In genomic region chr2:17430326-17430725, GRCh38 we compare ENCODE assay signal across 28 cellular contexts.
"Had no signal": no experiment of that assay in that cellular context is flagged by ENCODE, and none has a peak within 500 bp of the region (broad histone marks: within the 10 kb centered on the region; RNA-seq: fewer than 3 reads in every experiment).

No MANE protein-coding gene starts in this region.

- H3K36me3 ChIP-seq: neural progenitor cell, ovary, right lobe of liver, sigmoid colon, spleen, suprapubic skin, tibial artery, transverse colon, upper lobe of right lung, uterus had no signal

- H3K27ac ChIP-seq: neural progenitor cell, ovary, parathyroid adenoma, psoas muscle, right lobe of liver, sigmoid colon, skin epidermis, spleen, suprapubic skin, testis, tibial artery, transverse colon, upper lobe of right lung, uterus had no signal

- H3K4me1 ChIP-seq: neural progenitor cell, parathyroid adenoma, psoas muscle, right lobe of liver, sigmoid colon, spleen, suprapubic skin, testis, transverse colon, upper lobe of right lung, uterus had no signal

- H3K4me2 ChIP-seq: neural progenitor cell, smooth muscle cell had no signal

- H3K27me3 ChIP-seq: neural progenitor cell, ovary, right lobe of liver, sigmoid colon, spleen, suprapubic skin, testis, tibial artery, transverse colon, upper lobe of right lung, uterus had no signal

- H3K79me2 ChIP-seq: parathyroid adenoma had no signal

- H2AFZ ChIP-seq: neural progenitor cell, parathyroid adenoma had no signal

- H3K9ac ChIP-seq: neural progenitor cell, parathyroid adenoma had no signal

- ATAC-seq: natural killer cell; psoas muscle; right cardiac atrium; right lobe of liver; stimulated activated memory B cell treated with anti-CD40 and anti-IgM and Interleukin-4, amounts not matched to agents 10 μg/mL and 1 μg/mL and 100 μg/mL, for 72 hours; stimulated activated naive CD8-positive, alpha-beta T cell treated with anti-CD3 and anti-CD28 coated beads, Interleukin-15, amount 100 ng/mL, for 72 hours; stimulated activated naive CD8-positive, alpha-beta T cell treated with anti-CD3 and anti-CD28 coated beads, Interleukin-15, Interleukin-2, amounts not matched to agents 100 U/mL and 50 U/mL, for 24 hours; upper lobe of right lung had no signal

- DNase-seq: natural killer cell; occipital lobe; ovary; psoas muscle; right cardiac atrium; right lobe of liver; sigmoid colon; spleen; stimulated activated CD4-positive, alpha-beta T cell treated with anti-CD3 and anti-CD28 coated beads, Interleukin-12 subunit alpha, Interleukin-12 subunit beta, amount 100 ng/mL, for 4 hours; stimulated activated CD4-positive, alpha-beta T cell treated with anti-CD3 and anti-CD28 coated beads, Interleukin-1b, Interleukin-23, amount 100 ng/mL, for 48 hours; stimulated activated CD4-positive, alpha-beta T cell treated with anti-CD3 and anti-CD28 coated beads, Interleukin-4, amount 100 ng/mL, for 1 hour; stimulated activated CD4-positive, alpha-beta T cell treated with anti-CD3 and anti-CD28 coated beads, Interleukin-4, amount 100 ng/mL, for 4 hours; stimulated activated CD8-positive, alpha-beta memory T cell treated with anti-CD3 and anti-CD28 coated beads, Interleukin-4, amount 100 ng/mL, for 48 hours; stimulated activated naive CD4-positive, alpha-beta T cell; stimulated activated naive CD8-positive, alpha-beta T cell treated with anti-CD3 and anti-CD28 coated beads, Interleukin-15, amount 100 ng/mL, for 72 hours; stimulated activated naive CD8-positive, alpha-beta T cell treated with anti-CD3 and anti-CD28 coated beads, Interleukin-15, Interleukin-2, amounts not matched to agents 100 U/mL and 50 U/mL, for 24 hours; substantia nigra; testis; tibial artery; transverse colon; upper lobe of right lung; uterus had no signal

- H3K9me3 ChIP-seq: ovary, psoas muscle, right lobe of liver, sigmoid colon, spleen, suprapubic skin, testis, tibial artery, transverse colon, upper lobe of right lung, uterus had no signal

- H3K4me3 ChIP-seq: neural progenitor cell, ovary, psoas muscle, right lobe of liver, sigmoid colon, skin epidermis, smooth muscle cell, spleen, suprapubic skin, testis, tibial artery, transverse colon, upper lobe of right lung, uterus had no signal
